Comparison of ENCODE assay signal across 1 cellular context in genomic region chr9:128243486-128244415, GRCh38.
TF ChIP-seq lines count a peak whose summit lies in the region.

No MANE protein-coding gene starts in this region.

TF ChIP-seq in K562, 482 proteins besides CTCF, POLR2A, EP300 and RAD21 (continued from another document and continues in another):
- TF ChIP-seq BRF2 (IDR thresholded peaks at IDR 0.05; ENCODE audit: borderline replicate concordance, insufficient read depth, insufficient read length) (no peak), BCOR (IDR thresholded peaks at IDR 0.05) (0 out of 2 replicates have a peak, but pooled peaks have one; percentile 33), SMC3 (conservative IDR thresholded peaks at IDR 0.05; ENCODE audit: insufficient read depth, low read depth, low read length) (no peak), GMEB1 (CRISPR knock-in tag; IDR thresholded peaks at IDR 0.05) (no peak), ZNF280A (IDR thresholded peaks at IDR 0.05; ENCODE audit: low read depth, partially characterized antibody) (peak; percentile 9), U2AF2 (optimal IDR thresholded peaks at IDR 0.05; ENCODE audit: low read depth, low read length) (no peak), ZNF639 (CRISPR knock-in tag; conservative IDR thresholded peaks at IDR 0.05 in 1 of 2, IDR thresholded peaks at IDR 0.05 in 1 of 2) (no peak), TCFL5 (CRISPR knock-in tag; conservative IDR thresholded peaks at IDR 0.05) (no peak), ZNF124 (CRISPR knock-in tag; IDR thresholded peaks at IDR 0.05) (no peak), SREBF1 (IDR thresholded peaks at IDR 0.05; ENCODE audit: borderline replicate concordance, low read depth, low read length) (no peak), CREB5 (CRISPR knock-in tag; IDR thresholded peaks at IDR 0.05) (no peak), DEAF1 (CRISPR knock-in tag; IDR thresholded peaks at IDR 0.05) (no peak), ZNF311 (CRISPR knock-in tag; IDR thresholded peaks at IDR 0.05) (no peak), NFRKB (IDR thresholded peaks at IDR 0.05; ENCODE audit: low read depth) (no peak), TAF1 (IDR thresholded peaks at IDR 0.05; ENCODE audit: control insufficient read depth, extremely low read depth, insufficient read depth, low read length, severe bottlenecking) (no peak), NCOA1 (IDR thresholded peaks at IDR 0.05; ENCODE audit: low read depth) (no peak), PHB (CRISPR knock-in tag; IDR thresholded peaks at IDR 0.05) (no peak), ZC3H4 (CRISPR knock-in tag; IDR thresholded peaks at IDR 0.05; ENCODE audit: borderline replicate concordance) (no peak), PPARD (CRISPR knock-in tag; IDR thresholded peaks at IDR 0.05) (no peak), PHF8 (IDR thresholded peaks at IDR 0.05; ENCODE audit: borderline replicate concordance, low read length) (no peak; the same call in 1 of the 2 replicates), KLF6 (CRISPR knock-in tag; IDR thresholded peaks at IDR 0.05; ENCODE audit: borderline replicate concordance) (no peak), JUN (IDR thresholded peaks at IDR 0.05; ENCODE audit: borderline replicate concordance, low read depth, low read length) (no peak), JUN (CRISPR knock-in tag; IDR thresholded peaks at IDR 0.05; ENCODE audit: borderline replicate concordance) (no peak), AFF4 (CRISPR knock-in tag; IDR thresholded peaks at IDR 0.05) (no peak), NFXL1 (CRISPR knock-in tag; IDR thresholded peaks at IDR 0.05) (no peak), ZNF717 (CRISPR knock-in tag; IDR thresholded peaks at IDR 0.05) (no peak), MYBL2 (IDR thresholded peaks at IDR 0.05; ENCODE audit: low read depth) (no peak), MYBL2 (CRISPR knock-in tag; IDR thresholded peaks at IDR 0.05; ENCODE audit: borderline replicate concordance) (no peak), ARNT (IDR thresholded peaks at IDR 0.05) (no peak), DPF2 (IDR thresholded peaks at IDR 0.05) (peak; percentile 45; the same call in 1 of the 2 replicates), CEBPZ (IDR thresholded peaks at IDR 0.05; ENCODE audit: borderline replicate concordance, low read depth, low read length) (no peak), GATAD2B (IDR thresholded peaks at IDR 0.05; ENCODE audit: borderline replicate concordance) (no peak), ZNF561 (CRISPR knock-in tag; conservative IDR thresholded peaks at IDR 0.05) (no peak), EHMT2 (IDR thresholded peaks at IDR 0.05) (0 out of 2 replicates have a peak, but pooled peaks have one; percentile 37), ARHGAP35 (IDR thresholded peaks at IDR 0.05; ENCODE audit: partially characterized antibody) (no peak), ZBTB8A (IDR thresholded peaks at IDR 0.05; ENCODE audit: partially characterized antibody) (no peak), ZNF655 (CRISPR knock-in tag; IDR thresholded peaks at IDR 0.05) (no peak)
